In the genomic region with DNA sequence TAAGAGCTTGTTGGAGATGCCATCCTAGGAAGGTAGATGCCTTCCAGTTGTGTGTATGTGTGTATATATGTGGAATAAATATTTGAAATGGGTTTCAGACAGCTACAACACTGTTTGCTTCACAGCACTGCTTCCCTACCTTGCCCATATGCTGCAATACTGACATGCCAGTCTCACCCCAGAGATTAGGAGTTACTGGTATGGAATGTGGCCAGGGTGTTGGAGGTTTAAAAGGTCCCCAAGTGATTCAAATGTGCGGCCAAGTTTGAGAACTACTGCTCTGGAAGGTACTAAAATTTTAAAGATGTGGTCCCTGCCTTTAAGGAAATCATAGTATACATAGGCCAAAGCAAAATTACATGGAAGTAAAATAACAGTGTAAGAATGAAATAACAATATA, we compare ENCODE assay signal across 24 cellular contexts.
"Had no signal": no experiment of that assay in that cellular context is flagged by ENCODE, and none has a peak within 500 bp of the region (broad histone marks: within the 10 kb centered on the region; RNA-seq: fewer than 3 reads in every experiment).

No MANE protein-coding gene starts in this region.

- H3K27me3 ChIP-seq: testis, uterus had no signal

- H3K36me3 ChIP-seq: uterus had no signal

- H3K4me3 Mint-ChIP-seq: activated B cell treated with CpG ODN at 0.5 μM for 24 hours; activated CD4-positive, alpha-beta T cell treated with anti-CD3 and anti-CD28 coated beads for 36 hours; activated naive CD8-positive, alpha-beta T cell treated with anti-CD3 and anti-CD28 coated beads for 36 hours; activated T-cell treated with anti-CD3 and anti-CD28 coated beads, Interleukin-2, amount 50 U/mL, for 24 hours; naive thymus-derived CD4-positive, alpha-beta T cell; neural crest cell; stimulated activated naive B cell treated with anti-CD40 and anti-IgM and Interleukin-4, amounts not matched to agents 10 μg/mL and 1 μg/mL and 100 μg/mL, for 72 hours had no signal

- ATAC-seq: activated CD4-positive, alpha-beta T cell treated with anti-CD3 and anti-CD28 coated beads for 36 hours; left lobe of liver; naive thymus-derived CD4-positive, alpha-beta T cell; stimulated activated naive B cell treated with anti-CD40 and anti-IgM and Interleukin-4, amounts not matched to agents 10 μg/mL and 1 μg/mL and 100 μg/mL, for 72 hours had no signal

- H3K27ac ChIP-seq: testis, uterus had no signal

- H3K4me3 ChIP-seq: testis, uterus had no signal

- H3K27me3 Mint-ChIP-seq: activated B cell treated with CpG ODN at 0.5 μM for 24 hours; activated CD4-positive, alpha-beta T cell treated with anti-CD3 and anti-CD28 coated beads for 36 hours; activated naive CD8-positive, alpha-beta T cell treated with anti-CD3 and anti-CD28 coated beads for 36 hours; activated T-cell treated with anti-CD3 and anti-CD28 coated beads, Interleukin-2, amount 50 U/mL, for 24 hours; naive thymus-derived CD4-positive, alpha-beta T cell; stimulated activated naive B cell treated with anti-CD40 and anti-IgM and Interleukin-4, amounts not matched to agents 10 μg/mL and 1 μg/mL and 100 μg/mL, for 72 hours had no signal

- H3K27ac Mint-ChIP-seq: activated B cell treated with CpG ODN at 0.5 μM for 24 hours; activated CD4-positive, alpha-beta T cell treated with anti-CD3 and anti-CD28 coated beads for 36 hours; activated naive CD8-positive, alpha-beta T cell treated with anti-CD3 and anti-CD28 coated beads for 36 hours; activated T-cell treated with anti-CD3 and anti-CD28 coated beads, Interleukin-2, amount 50 U/mL, for 24 hours; activated T-helper 2 cell treated with anti-CD3 and anti-CD28 coated beads, Interferon-gamma antibody, Interleukin-2, Interleukin-4, amounts not matched to agents 10 μg/mL and 5 μg/mL and 100 μg/mL, durations not matched to agents 14 hours and 24 hours and 36 hours; naive thymus-derived CD4-positive, alpha-beta T cell; stimulated activated naive B cell treated with anti-CD40 and anti-IgM and Interleukin-4, amounts not matched to agents 10 μg/mL and 1 μg/mL and 100 μg/mL, for 72 hours had no signal

- H3K9me3 ChIP-seq: testis, uterus had no signal

- H3K9me3 Mint-ChIP-seq: activated B cell treated with CpG ODN at 0.5 μM for 24 hours; activated T-cell treated with anti-CD3 and anti-CD28 coated beads, Interleukin-2, amount 50 U/mL, for 24 hours had no signal

- H3K4me1 Mint-ChIP-seq: activated B cell treated with CpG ODN at 0.5 μM for 24 hours; activated CD4-positive, alpha-beta T cell treated with anti-CD3 and anti-CD28 coated beads for 36 hours; activated naive CD8-positive, alpha-beta T cell treated with anti-CD3 and anti-CD28 coated beads for 36 hours; stimulated activated naive B cell treated with anti-CD40 and anti-IgM and Interleukin-4, amounts not matched to agents 10 μg/mL and 1 μg/mL and 100 μg/mL, for 72 hours had no signal

- DNase-seq: activated B cell treated with CpG ODN at 0.5 μM for 24 hours; activated CD4-positive, alpha-beta T cell treated with anti-CD3 and anti-CD28 coated beads for 36 hours; activated CD4-positive, alpha-beta T cell treated with anti-CD3 and anti-CD28 coated beads, Interleukin-2, amount 50 U/mL, for 4 hours; activated CD8-positive, alpha-beta memory T cell treated with anti-CD3 and anti-CD28 coated beads for 24 hours; activated CD8-positive, alpha-beta memory T cell treated with anti-CD3 and anti-CD28 coated beads, Interleukin-2, amount 50 U/mL, for 4 hours; activated naive CD4-positive, alpha-beta T cell; activated naive CD8-positive, alpha-beta T cell treated with anti-CD3 and anti-CD28 coated beads for 36 hours; activated T-cell treated with anti-CD3 and anti-CD28 coated beads, Interleukin-2, amount 50 U/mL, for 24 hours; amniotic stem cell; cerebellar nuclear complex; cortex of kidney; kidney; naive thymus-derived CD4-positive, alpha-beta T cell; occipital lobe; stimulated activated CD4-positive, alpha-beta T cell treated with anti-CD3 and anti-CD28 coated beads, Interleukin-2, amount 100 ng/mL, for 48 hours; stimulated activated CD8-positive, alpha-beta memory T cell treated with anti-CD3 and anti-CD28 coated beads, Interleukin-4, amount 100 ng/mL, for 48 hours; stimulated activated naive B cell treated with anti-CD40 and anti-IgM and Interleukin-4, amounts not matched to agents 10 μg/mL and 1 μg/mL and 100 μg/mL, for 72 hours; T-helper 9 cell; testis; trophoblast cell; uterus had no signal
